Comparison of ENCODE assay signal across 8 cellular contexts in genomic region chr3:194134231-194134756, GRCh38. TPM values are rescaled to one million over a fixed set of nuclear protein-coding genes. Genes with fewer than 3 reads are reported as not detected.
A peak's percentile ranks its signal among the peaks of the same experiment; 100 is the strongest.
DNase-seq lines count a peak whose midpoint lies in the region; ATAC-seq and TF ChIP-seq lines count a peak whose summit lies in the region.

No MANE protein-coding gene starts in this region.

- peak overlapping the region; percentile 89 for H3K27ac ChIP-seq in colonic mucosa
- H3K27ac ChIP-seq in layer of hippocampus (ENCODE audit: low read depth, low read length), result peak overlapping the region; percentile 71

- no peaks in the 10 kb centered on the region for H3K9me3 ChIP-seq in colonic mucosa

- DNase-seq in COLO829 (ENCODE audit: low spot score) (peak; percentile 45), UCSD-AML1 (lab: John Stamatoyannopoulos, UW; ENCODE audit: unreplicated experiment) (peak; percentile 75), colonic mucosa (no peak), SKM-1 (lab: John Stamatoyannopoulos, UW; ENCODE audit: unreplicated experiment) (no peak)
- peak; percentile 23 to 27 for DNase-seq in stimulated activated CD4-positive, alpha-beta T cell treated with anti-CD3 and anti-CD28 coated beads, Interleukin-2, amount 100 ng/mL, for 48 hours

- H3K9ac ChIP-seq in colonic mucosa (ENCODE audit: low read depth in 2 of 2, low read length in 2 of 2), result peak overlapping the region; percentile 73 to 81

- H3K4me3 ChIP-seq in colonic mucosa, result peak overlapping the region; percentile 54

- ATAC-seq in GM21526 (IDR thresholded peaks at IDR 0.05; ENCODE audit: low FRiP score, unreplicated experiment), result peak; percentile 12

- intact Hi-C loops in colonic mucosa (cut with DNase I), result loop anchor here (10.0 kb wide), 3 partner anchors 59 to 249 kb away; no protein-coding TSS in a partner anchor

- H3K27me3 ChIP-seq in colonic mucosa (no peaks in the 10 kb centered on the region), layer of hippocampus (ENCODE audit: control insufficient read depth, insufficient read depth, low read length) (no peaks in the 10 kb centered on the region)

- no peaks in the 10 kb centered on the region for H3K36me3 ChIP-seq in colonic mucosa

- peaks cover 4% of the 10 kb centered on the region for H3K4me1 ChIP-seq in colonic mucosa

- TF ChIP-seq RAD21 in Ishikawa (IDR thresholded peaks at IDR 0.05; ENCODE audit: low read depth), result no peak

- no peak for TF ChIP-seq EP300 in Ishikawa (IDR thresholded peaks at IDR 0.05; ENCODE audit: borderline replicate concordance)

- TF ChIP-seq CTCF in colonic mucosa (IDR thresholded peaks at IDR 0.05), result no peak

TF ChIP-seq in Ishikawa, 13 proteins besides CTCF, POLR2A, EP300 and RAD21:
- TF ChIP-seq TEAD4 (IDR thresholded peaks at IDR 0.05), result 0 out of 2 replicates have a peak, but pooled peaks have one; percentile 42
- TF ChIP-seq MAX (IDR thresholded peaks at IDR 0.05), result peak; percentile 36; the same call in 1 of the 2 replicates
- TF ChIP-seq REST (IDR thresholded peaks at IDR 0.05; ENCODE audit: low read depth), result no peak
- TF ChIP-seq CEBPB (IDR thresholded peaks at IDR 0.05), result peak; percentile 36; the same call in 1 of the 2 replicates
- no peak for TF ChIP-seq TCF12 (IDR thresholded peaks at IDR 0.05; ENCODE audit: low read depth)
- TF ChIP-seq ZBTB7A (IDR thresholded peaks at IDR 0.05; ENCODE audit: low read depth), result no peak
- peak; percentile 28; the same call in 1 of the 2 replicates for TF ChIP-seq NFIC (IDR thresholded peaks at IDR 0.05)
- peak; percentile 79; the same call in 1 of the 2 replicates for TF ChIP-seq EGR1 (IDR thresholded peaks at IDR 0.05)
- TF ChIP-seq YY1 (IDR thresholded peaks at IDR 0.05; ENCODE audit: low read depth), result 0 out of 2 replicates have a peak, but pooled peaks have one; percentile 4
- no peak; the same call in 1 of the 2 replicates for TF ChIP-seq USF1 (IDR thresholded peaks at IDR 0.05)
- TF ChIP-seq FOXM1 (IDR thresholded peaks at IDR 0.05; ENCODE audit: borderline replicate concordance, low read depth), result no peak
- no peak for TF ChIP-seq CREB1 (IDR thresholded peaks at IDR 0.05; ENCODE audit: low read depth)
- no peak for TF ChIP-seq TAF1 (IDR thresholded peaks at IDR 0.05; ENCODE audit: low read depth)

RNA-seq across cellular contexts. Expression of gene HES1, which starts 1.7 kb away (rescaled TPM):
- 100 to 1,000 TPM; 102 TPM for total RNA-seq in colonic mucosa

Comparison
In these comparisons a context has a peak if more than half of its experiments do, and no peak if none do; other contexts are left out.
1. DNase-seq: peak in COLO829 (single experiment), UCSD-AML1 (single experiment) and stimulated activated CD4-positive, alpha-beta T cell treated with anti-CD3 and anti-CD28 coated beads, Interleukin-2, amount 100 ng/mL, for 48 hours (2 of 2); none in colonic mucosa (single experiment) and SKM-1 (single experiment).